In the genomic region with DNA sequence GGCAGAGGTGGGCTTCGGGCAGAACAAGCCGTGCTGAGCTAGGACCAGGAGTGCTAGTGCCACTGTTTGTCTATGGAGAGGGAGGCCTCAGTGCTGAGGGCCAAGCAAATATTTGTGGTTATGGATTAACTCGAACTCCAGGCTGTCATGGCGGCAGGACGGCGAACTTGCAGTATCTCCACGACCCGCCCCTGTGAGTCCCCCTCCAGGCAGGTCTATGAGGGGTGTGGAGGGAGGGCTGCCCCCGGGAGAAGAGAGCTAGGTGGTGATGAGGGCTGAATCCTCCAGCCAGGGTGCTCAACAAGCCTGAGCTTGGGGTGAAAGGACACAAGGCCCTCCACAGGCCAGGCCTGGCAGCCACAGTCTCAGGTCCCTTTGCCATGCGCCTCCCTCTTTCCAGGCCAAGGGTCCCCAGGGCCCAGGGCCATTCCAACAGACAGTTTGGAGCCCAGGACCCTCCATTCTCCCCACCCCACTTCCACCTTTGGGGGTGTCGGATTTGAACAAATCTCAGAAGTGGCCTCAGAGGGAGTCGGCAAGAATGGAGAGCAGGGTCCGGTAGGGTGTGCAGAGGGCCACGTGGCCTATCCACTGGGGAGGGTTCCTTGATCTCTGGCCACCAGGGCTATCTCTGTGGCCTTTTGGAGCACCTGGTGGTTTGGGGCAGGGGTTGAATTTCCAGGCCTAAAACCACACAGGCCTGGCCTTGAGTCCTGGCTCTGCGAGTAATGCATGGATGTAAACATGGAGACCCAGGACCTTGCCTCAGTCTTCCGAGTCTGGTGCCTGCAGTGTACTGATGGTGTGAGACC, we compare ENCODE assay signal across 1 cellular context.
TF ChIP-seq lines count a peak whose summit lies in the region.

Gene PROC, plus strand, starts transcription at position 128 of the 812 bp plus-strand sequence. CDS start 1,516 bp downstream, outside the sequence.

TF ChIP-seq in HepG2, 621 proteins besides CTCF, POLR2A, EP300 and RAD21 (continued from another document and continues in another):
- TF ChIP-seq ZNF318 (CRISPR knock-in tag; IDR thresholded peaks at IDR 0.05) (peak; percentile 86), HMG20A (CRISPR knock-in tag; IDR thresholded peaks at IDR 0.05; ENCODE audit: borderline replicate concordance) (peak; percentile 64; the same call in 1 of the 2 replicates), HMGA1 (CRISPR knock-in tag; conservative IDR thresholded peaks at IDR 0.05) (no peak), PCBP1 (IDR thresholded peaks at IDR 0.05; ENCODE audit: borderline replicate concordance, low read depth, low read length) (0 out of 2 replicates have a peak, but pooled peaks have one; percentile 87), TBX2 (CRISPR knock-in tag; IDR thresholded peaks at IDR 0.05; ENCODE audit: borderline replicate concordance) (peak; percentile 91), ZNF609 (CRISPR knock-in tag; IDR thresholded peaks at IDR 0.05; ENCODE audit: borderline replicate concordance) (peak; percentile 75), ZNF883 (CRISPR knock-in tag; IDR thresholded peaks at IDR 0.05; ENCODE audit: not compliant biosample characterization) (peak; percentile 83), BRD4 (CRISPR knock-in tag; IDR thresholded peaks at IDR 0.05) (peak; percentile 97), MXD4 (CRISPR knock-in tag; IDR thresholded peaks at IDR 0.05) (peak; percentile 91), ZNF446 (CRISPR knock-in tag; IDR thresholded peaks at IDR 0.05) (peak; percentile 50; the same call in 1 of the 2 replicates), ZNF512 (CRISPR knock-in tag; IDR thresholded peaks at IDR 0.05) (0 out of 2 replicates have a peak, but pooled peaks have one; percentile 64), ZFP62 (CRISPR knock-in tag; IDR thresholded peaks at IDR 0.05) (no peak), KDM1A (CRISPR knock-in tag; IDR thresholded peaks at IDR 0.05) (0 out of 2 replicates have a peak, but pooled peaks have one; percentile 20), ZBTB42 (CRISPR knock-in tag; IDR thresholded peaks at IDR 0.05) (peak; percentile 91), ZNF607 (CRISPR knock-in tag; IDR thresholded peaks at IDR 0.05; ENCODE audit: borderline replicate concordance) (peak; percentile 93), ZNF33B (CRISPR knock-in tag; IDR thresholded peaks at IDR 0.05) (0 out of 2 replicates have a peak, but pooled peaks have one; percentile 77), PAF1 (CRISPR knock-in tag; IDR thresholded peaks at IDR 0.05) (peak; percentile 70; the same call in 1 of the 2 replicates), CENPBD1 (CRISPR knock-in tag; IDR thresholded peaks at IDR 0.05; ENCODE audit: borderline replicate concordance, low read depth) (no peak), KLF15 (CRISPR knock-in tag; IDR thresholded peaks at IDR 0.05; ENCODE audit: borderline replicate concordance) (no peak), MLLT10 (CRISPR knock-in tag; IDR thresholded peaks at IDR 0.05) (no peak), HCFC1 (IDR thresholded peaks at IDR 0.05; ENCODE audit: low read depth, low read length) (no peak), ETV6 (CRISPR knock-in tag; conservative IDR thresholded peaks at IDR 0.05) (peak; percentile 77; the same call in 1 of the 2 replicates), TEAD2 (CRISPR knock-in tag; IDR thresholded peaks at IDR 0.05) (no peak; the same call in 1 of the 2 replicates), CEBPZ (IDR thresholded peaks at IDR 0.05; ENCODE audit: low read length) (no peak)
- TF ChIP-seq, protein P1, sequence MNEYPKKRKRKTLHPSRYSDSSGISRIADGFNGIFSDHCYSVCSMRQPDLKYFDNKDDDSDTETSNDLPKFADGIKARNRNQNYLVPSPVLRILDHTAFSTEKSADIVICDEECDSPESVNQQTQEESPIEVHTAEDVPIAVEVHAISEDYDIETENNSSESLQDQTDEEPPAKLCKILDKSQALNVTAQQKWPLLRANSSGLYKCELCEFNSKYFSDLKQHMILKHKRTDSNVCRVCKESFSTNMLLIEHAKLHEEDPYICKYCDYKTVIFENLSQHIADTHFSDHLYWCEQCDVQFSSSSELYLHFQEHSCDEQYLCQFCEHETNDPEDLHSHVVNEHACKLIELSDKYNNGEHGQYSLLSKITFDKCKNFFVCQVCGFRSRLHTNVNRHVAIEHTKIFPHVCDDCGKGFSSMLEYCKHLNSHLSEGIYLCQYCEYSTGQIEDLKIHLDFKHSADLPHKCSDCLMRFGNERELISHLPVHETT (CRISPR knock-in tag; conservative IDR thresholded peaks at IDR 0.05), result peak; percentile 82; the same call in 1 of the 2 replicates
